ENCODE assay signal across 15 cellular contexts in genomic region chr15:96359371-96359771, GRCh38. TPM values are rescaled to one million over a fixed set of nuclear protein-coding genes. Genes with fewer than 3 reads are reported as not detected.
DNase-seq lines count a peak whose midpoint lies in the region; ATAC-seq and TF ChIP-seq lines count a peak whose summit lies in the region.
"Had no signal": no experiment of that assay in that cellular context is flagged by ENCODE, and none has a peak within 500 bp of the region (broad histone marks: within the 10 kb centered on the region; RNA-seq: fewer than 3 reads in every experiment).

No MANE protein-coding gene starts in this region.

- no peaks in the 10 kb centered on the region for H3K9me3 Mint-ChIP-seq in WTC11
- H3K9me3 Mint-ChIP-seq in neural crest cell = no peaks in the 10 kb centered on the region

- CTCF ChIA-PET in WTC11 (lab: Charles Lee) = interaction anchor here (0.6 to 2.8 kb wide), 6 partner anchors 17 to 886 kb away, joined by 3 to 9 read pairs (median 6); no protein-coding TSS in a partner anchor

- TF ChIP-seq CTCF in WTC11 (IDR thresholded peaks at IDR 0.05) = no peak
- TF ChIP-seq CTCF in neural crest cell (conservative IDR thresholded peaks at IDR 0.05) = no peak
- no peak for TF ChIP-seq CTCF in thoracic aorta (IDR thresholded peaks at IDR 0.05)

- peaks cover 58% of the 10 kb centered on the region for H3K4me1 Mint-ChIP-seq in WTC11
- H3K4me1 Mint-ChIP-seq in neural crest cell = peaks cover 69% of the 10 kb centered on the region

- H3K36me3 ChIP-seq in esophagus (ENCODE audit: control insufficient read depth in 2 of 2, insufficient read depth in 2 of 2, low read length in 1 of 2) = no peaks in the 10 kb centered on the region
- H3K36me3 ChIP-seq in thoracic aorta = no peaks in the 10 kb centered on the region
- H3K36me3 ChIP-seq: cardiac muscle cell had no signal

- H3K4me3 Mint-ChIP-seq in WTC11 = peak overlapping the region; percentile 52
- no peak overlapping the region for H3K4me3 Mint-ChIP-seq in neural crest cell

- peaks cover 4 to 7% of the 10 kb centered on the region in 2 donors for H3K4me1 ChIP-seq in esophagus (ENCODE audit: control insufficient read depth in 2 of 2, insufficient read depth in 2 of 2, low read length in 1 of 2)
- peaks cover 4 to 45% of the 10 kb centered on the region in 2 donors for H3K4me1 ChIP-seq in thoracic aorta (ENCODE audit: control insufficient read depth in 1 of 2, low read depth in 2 of 2)

- no peaks in the 10 kb centered on the region for H3K27me3 Mint-ChIP-seq in WTC11 (ENCODE audit: low read depth)
- peaks cover 78% of the 10 kb centered on the region for H3K27me3 Mint-ChIP-seq in neural crest cell (ENCODE audit: low read depth)
- H3K27me3 Mint-ChIP-seq: stimulated activated naive CD8-positive, alpha-beta T cell treated with anti-CD3 and anti-CD28 coated beads, Interleukin-15, amount 100 ng/mL, for 72 hours had no signal

- 38 to 40% methylated on average over 20 of the region's 20 CpGs for WGBS in esophagus, 2 donors

- H3K36me3 Mint-ChIP-seq in WTC11 (no peaks in the 10 kb centered on the region; the same call in 1 of the 2 replicates), neural crest cell (ENCODE audit: low read depth) (no peaks in the 10 kb centered on the region)

- DNase-seq in WTC11 (ENCODE audit: low spot score) (no peak), neural crest cell (ENCODE audit: low read depth, low spot score) (no peak), thoracic aorta (ENCODE audit: low spot score) (no peak), NCI-H446 (lab: John Stamatoyannopoulos, UW) (no peak), kidney glomerular epithelial cell (lab: John Stamatoyannopoulos, UW) (no peak)
- DNase-seq: activated CD8-positive, alpha-beta memory T cell treated with anti-CD3 and anti-CD28 coated beads for 24 hours; activated naive CD4-positive, alpha-beta T cell; CD4-positive, alpha-beta memory T cell; NCI-H2029; stimulated activated naive CD8-positive, alpha-beta T cell treated with anti-CD3 and anti-CD28 coated beads, Interleukin-15, amount 100 ng/mL, for 72 hours had no signal

- no peak for ATAC-seq in WTC11
- ATAC-seq in thoracic aorta (ENCODE audit: insufficient number of reproducible peaks, low FRiP score, low read depth) = no peak
- no peak for ATAC-seq in GM21786 (IDR thresholded peaks at IDR 0.05; ENCODE audit: unreplicated experiment)
- ATAC-seq in GM18867 (IDR thresholded peaks at IDR 0.05; ENCODE audit: unreplicated experiment) = no peak
- ATAC-seq: esophagus mucosa; stimulated activated naive CD8-positive, alpha-beta T cell treated with anti-CD3 and anti-CD28 coated beads, Interleukin-15, amount 100 ng/mL, for 72 hours had no signal

- H3K4me3 ChIP-seq in esophagus (ENCODE audit: low read depth in 1 of 2, low read length in 2 of 2) (no peak overlapping the region), thoracic aorta (peak overlapping the region; percentile 69)

- H3K9me3 ChIP-seq in esophagus (ENCODE audit: control insufficient read depth in 2 of 2, insufficient read depth in 1 of 2, low read depth in 1 of 2, low read length in 1 of 2) (no peaks in the 10 kb centered on the region), thoracic aorta (no peaks in the 10 kb centered on the region)

- H3K27ac ChIP-seq in esophagus (ENCODE audit: low read depth in 2 of 2, low read length in 1 of 2) = peak overlapping the region; percentile 66 to 74
- H3K27ac ChIP-seq in thoracic aorta = no peak overlapping the region
- H3K27ac ChIP-seq: cardiac muscle cell had no signal

- peaks cover 11% of the 10 kb centered on the region in 2 donors for H3K27me3 ChIP-seq in esophagus (ENCODE audit: control insufficient read depth in 1 of 2, insufficient read depth in 2 of 2, low read length in 2 of 2)
- H3K27me3 ChIP-seq in thoracic aorta (replicated peaks; ENCODE audit: insufficient read depth) = no peaks in the 10 kb centered on the region

- POLR2A ChIA-PET in WTC11 (lab: Charles Lee) = no interaction called here

- H3K27ac Mint-ChIP-seq in WTC11 (no peak overlapping the region), neural crest cell (ENCODE audit: unreplicated experiment) (peak overlapping the region; percentile 54)
- H3K27ac Mint-ChIP-seq: stimulated activated naive CD8-positive, alpha-beta T cell treated with anti-CD3 and anti-CD28 coated beads, Interleukin-15, amount 100 ng/mL, for 72 hours had no signal

TF ChIP-seq in WTC11, 78 proteins besides CTCF, POLR2A, EP300 and RAD21:
- TF ChIP-seq TP53 (CRISPR knock-in tag; IDR thresholded peaks at IDR 0.05) (no peak), KAT7 (CRISPR knock-in tag; IDR thresholded peaks at IDR 0.05; ENCODE audit: borderline replicate concordance) (no peak), JAZF1 (CRISPR knock-in tag; IDR thresholded peaks at IDR 0.05) (no peak), PREB (CRISPR knock-in tag; IDR thresholded peaks at IDR 0.05; ENCODE audit: borderline replicate concordance) (no peak), ZNF263 (CRISPR knock-in tag; IDR thresholded peaks at IDR 0.05; ENCODE audit: low read depth) (no peak)

RNA-seq across cellular contexts. Expression of gene NR2F2, which starts 28.9 kb away (rescaled TPM):
- total RNA-seq in WTC11 (2021) (0.27 to 0.57 TPM (median 0.55 TPM) in 3 replicates), neural crest cell (147 and 150 TPM in 2 replicates), thoracic aorta (10 to 100 TPM; 31.8 to 49.8 TPM)
- polyA plus RNA-seq in esophagus = 1 to 10 TPM; 5.0 to 9.3 TPM
- total RNA-seq: CD4-positive, alpha-beta memory T cell had no signal
- polyA plus RNA-seq: CD4-positive, alpha-beta memory T cell had no signal

Comparison
In these comparisons a context has a peak if more than half of its experiments do, and no peak if none do; other contexts are left out.
1. H3K27ac ChIP-seq: peak in esophagus (2 of 2); none in thoracic aorta (0 of 2).
2. RNA of gene NR2F2, which starts 28.9 kb away (total RNA-seq): 147 to 150 TPM in neural crest cell and 31.8 to 49.8 TPM in thoracic aorta; 0.27 to 0.57 TPM in WTC11; every median in the first group is over 10 times any median in the second.